Comparison of ENCODE assay signal across 1 cellular context in genomic region chr11:62245271-62245753, GRCh38.
A peak's percentile ranks its signal among the peaks of the same experiment; 100 is the strongest.
TF ChIP-seq lines count a peak whose summit lies in the region.

No MANE protein-coding gene starts in this region.

TF ChIP-seq in HepG2, 621 proteins besides CTCF, POLR2A, EP300 and RAD21 (continued from another document and continues in another):
- TF ChIP-seq TBX3 (IDR thresholded peaks at IDR 0.05; ENCODE audit: borderline replicate concordance) (no peak), ZBTB10 (CRISPR knock-in tag; IDR thresholded peaks at IDR 0.05; ENCODE audit: borderline replicate concordance) (no peak), E2F1 (CRISPR knock-in tag; IDR thresholded peaks at IDR 0.05) (no peak), ZNF556 (CRISPR knock-in tag; IDR thresholded peaks at IDR 0.05; ENCODE audit: borderline replicate concordance) (no peak), ZNF670 (CRISPR knock-in tag; IDR thresholded peaks at IDR 0.05; ENCODE audit: borderline replicate concordance) (no peak), ZNF777 (CRISPR knock-in tag; IDR thresholded peaks at IDR 0.05) (0 out of 2 replicates have a peak, but pooled peaks have one; percentile 35), ZZZ3 (CRISPR knock-in tag; IDR thresholded peaks at IDR 0.05; ENCODE audit: borderline replicate concordance) (no peak), ZNF850 (CRISPR knock-in tag; conservative IDR thresholded peaks at IDR 0.05) (no peak), ARID4A (CRISPR knock-in tag; IDR thresholded peaks at IDR 0.05; ENCODE audit: borderline replicate concordance) (peak; percentile 26; the same call in 1 of the 2 replicates), SUZ12 (IDR thresholded peaks at IDR 0.05; ENCODE audit: low read depth, low read length) (no peak), PHF5A (CRISPR knock-in tag; IDR thresholded peaks at IDR 0.05; ENCODE audit: low read depth, unreplicated experiment) (no peak), THAP9 (CRISPR knock-in tag; IDR thresholded peaks at IDR 0.05; ENCODE audit: borderline replicate concordance) (no peak), SMAD3 (CRISPR knock-in tag; IDR thresholded peaks at IDR 0.05) (peak; percentile 85; the same call in 1 of the 2 replicates), THAP7 (CRISPR knock-in tag; IDR thresholded peaks at IDR 0.05) (no peak), MATR3 (CRISPR knock-in tag; IDR thresholded peaks at IDR 0.05) (no peak), NFYC (CRISPR knock-in tag; IDR thresholded peaks at IDR 0.05) (no peak), GLMP (CRISPR knock-in tag; IDR thresholded peaks at IDR 0.05; ENCODE audit: borderline replicate concordance) (no peak), EEA1 (CRISPR knock-in tag; IDR thresholded peaks at IDR 0.05; ENCODE audit: borderline replicate concordance) (no peak), STAT5B (CRISPR knock-in tag; IDR thresholded peaks at IDR 0.05) (no peak), ZNF572 (CRISPR knock-in tag; IDR thresholded peaks at IDR 0.05) (no peak), MAZ (IDR thresholded peaks at IDR 0.05; ENCODE audit: borderline replicate concordance, low read depth, low read length) (no peak), MAZ (CRISPR knock-in tag; IDR thresholded peaks at IDR 0.05; ENCODE audit: low read depth) (0 out of 2 replicates have a peak, but pooled peaks have one; percentile 33), ZUFSP (CRISPR knock-in tag; IDR thresholded peaks at IDR 0.05; ENCODE audit: borderline replicate concordance) (no peak), PRMT3 (CRISPR knock-in tag; IDR thresholded peaks at IDR 0.05; ENCODE audit: borderline replicate concordance, low read depth) (no peak), ZNF839 (CRISPR knock-in tag; IDR thresholded peaks at IDR 0.05; ENCODE audit: borderline replicate concordance) (no peak), NFATC3 (CRISPR knock-in tag; IDR thresholded peaks at IDR 0.05) (no peak), ZNF280D (CRISPR knock-in tag; IDR thresholded peaks at IDR 0.05) (no peak), ZNF775 (CRISPR knock-in tag; IDR thresholded peaks at IDR 0.05; ENCODE audit: borderline replicate concordance) (no peak), RFXANK (CRISPR knock-in tag; IDR thresholded peaks at IDR 0.05) (no peak), DNMT1 (CRISPR knock-in tag; IDR thresholded peaks at IDR 0.05) (no peak), TBL1XR1 (IDR thresholded peaks at IDR 0.05; ENCODE audit: borderline replicate concordance, low read length, partially characterized antibody) (no peak), TAF15 (IDR thresholded peaks at IDR 0.05; ENCODE audit: low read depth, low read length, poor library complexity, severe bottlenecking) (no peak), HNF4A (CRISPR knock-in tag; IDR thresholded peaks at IDR 0.05) (peak; percentile 65), ZSCAN31 (CRISPR knock-in tag; IDR thresholded peaks at IDR 0.05; ENCODE audit: low read depth) (no peak), ZBTB4 (CRISPR knock-in tag; IDR thresholded peaks at IDR 0.05; ENCODE audit: borderline replicate concordance) (no peak), FOXJ3 (CRISPR knock-in tag; IDR thresholded peaks at IDR 0.05; ENCODE audit: borderline replicate concordance) (no peak), BCL6 (CRISPR knock-in tag; IDR thresholded peaks at IDR 0.05) (no peak)
